In the genomic region with DNA sequence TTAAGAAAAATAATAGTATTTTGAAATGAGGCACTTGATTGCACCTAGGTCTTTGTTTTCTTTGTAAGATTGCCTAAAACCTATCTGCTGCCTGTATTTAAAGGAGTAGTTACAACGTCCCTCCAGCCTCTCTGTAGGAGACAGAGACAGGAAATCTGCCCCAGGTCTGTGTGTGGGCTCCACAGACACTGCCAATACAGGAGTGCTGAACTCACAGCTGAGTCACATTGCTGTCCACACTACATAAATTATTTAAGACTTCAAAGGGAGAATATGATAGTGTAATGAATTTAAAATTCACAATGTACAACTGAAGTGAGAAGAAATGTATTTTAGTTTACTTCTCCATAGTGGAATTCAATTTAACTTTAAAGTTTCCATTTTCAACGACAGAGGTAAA, we compare ENCODE assay signal across 1 cellular context.
TF ChIP-seq lines count a peak whose summit lies in the region.

No MANE protein-coding gene starts in this region.

TF ChIP-seq in SK-N-SH, 30 proteins besides CTCF, POLR2A, EP300 and RAD21 (continued from another document):
- TF ChIP-seq, protein P1, sequence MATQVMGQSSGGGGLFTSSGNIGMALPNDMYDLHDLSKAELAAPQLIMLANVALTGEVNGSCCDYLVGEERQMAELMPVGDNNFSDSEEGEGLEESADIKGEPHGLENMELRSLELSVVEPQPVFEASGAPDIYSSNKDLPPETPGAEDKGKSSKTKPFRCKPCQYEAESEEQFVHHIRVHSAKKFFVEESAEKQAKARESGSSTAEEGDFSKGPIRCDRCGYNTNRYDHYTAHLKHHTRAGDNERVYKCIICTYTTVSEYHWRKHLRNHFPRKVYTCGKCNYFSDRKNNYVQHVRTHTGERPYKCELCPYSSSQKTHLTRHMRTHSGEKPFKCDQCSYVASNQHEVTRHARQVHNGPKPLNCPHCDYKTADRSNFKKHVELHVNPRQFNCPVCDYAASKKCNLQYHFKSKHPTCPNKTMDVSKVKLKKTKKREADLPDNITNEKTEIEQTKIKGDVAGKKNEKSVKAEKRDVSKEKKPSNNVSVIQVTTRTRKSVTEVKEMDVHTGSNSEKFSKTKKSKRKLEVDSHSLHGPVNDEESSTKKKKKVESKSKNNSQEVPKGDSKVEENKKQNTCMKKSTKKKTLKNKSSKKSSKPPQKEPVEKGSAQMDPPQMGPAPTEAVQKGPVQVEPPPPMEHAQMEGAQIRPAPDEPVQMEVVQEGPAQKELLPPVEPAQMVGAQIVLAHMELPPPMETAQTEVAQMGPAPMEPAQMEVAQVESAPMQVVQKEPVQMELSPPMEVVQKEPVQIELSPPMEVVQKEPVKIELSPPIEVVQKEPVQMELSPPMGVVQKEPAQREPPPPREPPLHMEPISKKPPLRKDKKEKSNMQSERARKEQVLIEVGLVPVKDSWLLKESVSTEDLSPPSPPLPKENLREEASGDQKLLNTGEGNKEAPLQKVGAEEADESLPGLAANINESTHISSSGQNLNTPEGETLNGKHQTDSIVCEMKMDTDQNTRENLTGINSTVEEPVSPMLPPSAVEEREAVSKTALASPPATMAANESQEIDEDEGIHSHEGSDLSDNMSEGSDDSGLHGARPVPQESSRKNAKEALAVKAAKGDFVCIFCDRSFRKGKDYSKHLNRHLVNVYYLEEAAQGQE (IDR thresholded peaks at IDR 0.05; ENCODE audit: low read depth, low read length), result no peak
